In the genomic region with DNA sequence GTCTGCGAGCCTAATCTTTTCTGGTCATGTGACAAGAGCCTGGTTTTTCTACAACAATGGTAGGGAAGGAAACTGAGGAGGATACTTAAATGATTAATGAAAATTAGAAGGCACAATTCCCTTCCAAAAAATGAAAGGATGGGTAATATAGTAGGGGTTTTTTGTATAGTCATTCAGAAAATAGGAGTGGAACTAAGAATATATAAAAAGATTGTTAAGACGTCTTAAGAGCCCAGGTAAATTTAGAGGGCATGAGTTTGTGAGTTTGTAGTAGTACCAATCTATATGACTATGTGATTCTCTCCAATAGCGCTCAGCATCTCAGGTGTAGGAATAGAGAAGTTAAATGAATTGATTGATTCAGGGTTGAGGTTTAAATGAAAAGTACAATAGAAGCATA, we compare ENCODE assay signal across 10 cellular contexts.
"Had no signal": no experiment of that assay in that cellular context is flagged by ENCODE, and none has a peak within 500 bp of the region (broad histone marks: within the 10 kb centered on the region; RNA-seq: fewer than 3 reads in every experiment).

No MANE protein-coding gene starts in this region.

- H3K9me3 ChIP-seq: HAP-1 had no signal

- ATAC-seq: HCT116 had no signal

- DNase-seq: GOT3, H7, H9, HCEC 1CT, HFFc6 had no signal

- H3K4me2 ChIP-seq: GM23338 had no signal

- H3K36me3 ChIP-seq: HAP-1 had no signal

- FAIRE-seq: H1, H54 had no signal

- H3K4me3 ChIP-seq: GM23338, HAP-1 had no signal

- H2AFZ ChIP-seq: GM23338 had no signal

- H3K4me1 ChIP-seq: HAP-1 had no signal
